In the genomic region with DNA sequence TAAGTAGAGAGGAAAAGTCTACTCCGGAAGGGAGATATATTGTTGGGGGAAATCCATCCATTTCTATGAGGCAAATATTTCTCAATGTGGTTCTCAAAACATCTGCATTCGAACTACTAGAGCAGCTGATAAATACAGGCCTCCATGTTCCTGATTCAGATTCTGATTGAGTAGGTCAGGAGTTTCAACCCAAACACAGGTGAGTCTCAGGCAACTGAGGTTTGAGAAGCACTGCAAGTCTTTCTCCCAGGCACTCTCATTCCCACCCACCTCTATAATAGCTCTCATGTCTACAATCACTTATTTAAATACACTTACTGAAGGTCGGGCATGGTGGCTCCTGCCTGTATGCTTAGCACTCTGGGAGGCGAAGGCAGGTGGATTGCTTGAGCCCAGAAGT, we compare ENCODE assay signal across 4 cellular contexts.
"Had no signal": no experiment of that assay in that cellular context is flagged by ENCODE, and none has a peak within 500 bp of the region (broad histone marks: within the 10 kb centered on the region; RNA-seq: fewer than 3 reads in every experiment).

No MANE protein-coding gene starts in this region.

- H3K9me3 Mint-ChIP-seq: GM23338, H9 had no signal

- H3K4me3 Mint-ChIP-seq: GM23338, H9 had no signal

- ATAC-seq: GM23338 had no signal

- H3K27ac Mint-ChIP-seq: GM23338, H9 had no signal

- DNase-seq: H9, HCEC 1CT, IMR-90 had no signal
